In the genomic region with DNA sequence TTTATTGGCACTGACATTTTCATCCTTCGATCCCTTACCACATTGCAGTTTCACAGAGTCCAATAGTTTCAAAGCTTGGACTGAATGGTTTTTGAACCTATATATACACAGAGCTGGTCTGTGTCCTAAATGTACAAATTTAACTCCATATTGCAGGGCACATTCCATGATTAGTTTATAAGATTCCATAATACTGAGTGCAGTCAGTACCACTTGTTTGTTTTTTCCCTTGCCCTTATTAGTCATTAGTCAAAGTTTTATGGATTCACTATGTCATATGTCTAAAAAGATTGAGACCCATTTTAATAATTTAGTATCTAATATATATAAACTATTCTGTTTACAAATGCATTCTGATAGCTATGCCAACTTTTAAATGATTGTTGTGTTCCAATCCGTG, we compare ENCODE assay signal across 3 cellular contexts.
"Had no signal": no experiment of that assay in that cellular context is flagged by ENCODE, and none has a peak within 500 bp of the region (broad histone marks: within the 10 kb centered on the region; RNA-seq: fewer than 3 reads in every experiment).

No MANE protein-coding gene starts in this region.

- ATAC-seq: GM12878 had no signal

- H3K4me3 ChIP-seq: GM12878 had no signal

- DNase-seq: GDM1, GF-D8 had no signal
